Comparison of ENCODE assay signal across 1 cellular context in genomic region chr11:134951305-134951700, GRCh38.
TF ChIP-seq lines count a peak whose summit lies in the region.

No MANE protein-coding gene starts in this region.

TF ChIP-seq in H1, 55 proteins besides CTCF, POLR2A, EP300 and RAD21 (continued from another document):
- TF ChIP-seq BCL11A (IDR thresholded peaks at IDR 0.05; ENCODE audit: low read depth in 2 of 2, low read length in 2 of 2) (no peak), RFX5 (IDR thresholded peaks at IDR 0.05; ENCODE audit: borderline replicate concordance, low read depth, low read length) (no peak), TAF7 (optimal IDR thresholded peaks at IDR 0.05; ENCODE audit: borderline replicate concordance, low read depth, low read length) (no peak), SRF (IDR thresholded peaks at IDR 0.05; ENCODE audit: low read depth, low read length) (no peak), SAP30 (IDR thresholded peaks at IDR 0.05; ENCODE audit: insufficient read depth, insufficient replicate concordance, low read length) (no peak), RBBP5 (IDR thresholded peaks at IDR 0.05; ENCODE audit: borderline replicate concordance, low read depth, low read length) (no peak)
